22 cellular contexts compared by ENCODE assay signal in the genomic region with DNA sequence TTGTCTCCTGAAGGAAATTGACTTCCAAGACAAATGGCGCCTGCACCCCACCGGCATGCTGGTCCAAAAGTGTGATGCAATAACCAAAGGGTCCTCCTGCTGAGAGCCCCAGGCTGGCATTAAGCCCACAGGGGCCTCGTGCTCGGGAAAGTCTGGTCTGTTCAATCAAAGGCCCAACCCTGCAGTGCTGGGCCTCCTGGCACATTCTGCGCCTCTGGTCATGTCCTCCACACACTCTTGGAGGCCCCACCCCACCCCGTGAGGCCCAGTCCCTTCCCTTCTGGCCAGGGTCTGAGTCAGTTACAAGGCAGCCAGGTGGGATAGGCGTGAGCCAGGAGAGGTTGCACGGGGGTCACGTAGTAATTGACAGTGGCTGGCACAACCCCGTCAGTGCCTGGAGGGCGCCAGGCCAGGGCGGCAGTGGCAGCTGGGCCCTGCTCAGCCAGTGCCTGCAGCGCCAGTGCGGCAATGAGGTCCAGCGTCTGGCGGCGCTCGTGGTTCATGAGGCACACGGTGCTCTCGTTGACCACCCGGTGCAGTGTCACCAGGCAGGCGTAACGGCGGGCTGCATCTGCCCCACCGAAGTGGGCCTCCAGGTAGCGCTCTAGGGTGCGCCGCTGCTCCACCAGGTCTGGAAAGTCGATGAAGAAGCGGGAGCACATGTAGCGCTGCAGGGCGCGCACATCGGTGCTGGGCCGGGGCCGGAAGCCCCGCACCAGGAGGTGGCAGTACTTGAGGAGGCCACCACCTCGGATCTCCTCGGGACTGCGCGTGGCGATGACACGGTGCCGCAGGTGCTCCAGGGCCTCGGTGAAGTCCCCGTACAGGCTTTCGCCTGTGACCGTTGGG. TPM values are rescaled to one million over a fixed set of nuclear protein-coding genes. Genes with fewer than 3 reads are reported as not detected.
DNase-seq lines count a peak whose midpoint lies in the region; ATAC-seq and TF ChIP-seq lines count a peak whose summit lies in the region.
"Had no signal": no experiment of that assay in that cellular context is flagged by ENCODE, and none has a peak within 500 bp of the region (broad histone marks: within the 10 kb centered on the region; RNA-seq: fewer than 3 reads in every experiment).

No MANE protein-coding gene starts in this region.

- H3K9me3 ChIP-seq in upper lobe of left lung: no peaks in the 10 kb centered on the region
- H3K9me3 ChIP-seq: body of pancreas, suprapubic skin had no signal

- no peak for TF ChIP-seq EP300 in upper lobe of left lung (IDR thresholded peaks at IDR 0.05)

- H3K27ac ChIP-seq in upper lobe of left lung: peak overlapping the region; percentile 66 to 79 (median 70)
- H3K27ac ChIP-seq: 22Rv1, suprapubic skin had no signal

- peaks cover 24 to 79% (median 62%) of the 10 kb centered on the region in 4 donors for H3K4me1 ChIP-seq in upper lobe of left lung

- no peaks in the 10 kb centered on the region for H3K27me3 ChIP-seq in upper lobe of left lung
- H3K27me3 ChIP-seq: body of pancreas, suprapubic skin had no signal

- peak in 1 of 2 donors; percentile 55 for ATAC-seq in upper lobe of left lung (ENCODE audit: low FRiP score in 2 of 2)
- ATAC-seq: activated CD8-positive, alpha-beta memory T cell treated with anti-CD3 and anti-CD28 coated beads, Interleukin-2, amount 10 ng/mL, durations not matched to agents 7 days and 5 days; body of pancreas; HCT116; T-helper 17 cell had no signal

- DNase-seq in DMS 273 (lab: John Stamatoyannopoulos, UW; ENCODE audit: unreplicated experiment) (peak; percentile 59), DMS 273 treated with DMSO at 0.1 percent for 48 hours (lab: John Stamatoyannopoulos, UW) (no peak), amniotic epithelial cell (ENCODE audit: low read depth) (peak; percentile 56), kidney tubule cell (ENCODE audit: low spot score) (peak; percentile 38), upper lobe of left lung (peak; percentile 85 to 86), mesenteric fat pad (ENCODE audit: low spot score) (no peak), OCI-M1 (lab: John Stamatoyannopoulos, UW) (no peak)
- DNase-seq in stimulated activated CD4-positive, alpha-beta T cell treated with anti-CD3 and anti-CD28 coated beads, Interleukin-4, amount 100 ng/mL, for 1 hour: no peak
- DNase-seq: activated CD4-positive, CD25-positive, alpha-beta regulatory T cell treated with anti-CD3 and anti-CD28 coated beads, Interleukin-2, amount 50 U/mL, for 72 hours; activated CD8-positive, alpha-beta memory T cell treated with anti-CD3 and anti-CD28 coated beads, Interleukin-2, amount 10 ng/mL, durations not matched to agents 7 days and 5 days; CD4-positive, alpha-beta T cell; KG1; NCI-H1417 treated with DMSO at 0.1 percent for 48 hours; retina; SIG-M5; T-helper 17 cell had no signal

- no peak for TF ChIP-seq CTCF in upper lobe of left lung (IDR thresholded peaks at IDR 0.05)

- WGBS in upper lobe of left lung, 2 donors: 88 to 95% methylated on average over 21 to 43 of the region's 48 CpGs

- peaks cover 0 to 16% (median 4%) of the 10 kb centered on the region in 4 donors for H3K36me3 ChIP-seq in upper lobe of left lung

- no peak overlapping the region for H3K4me3 ChIP-seq in upper lobe of left lung
- H3K4me3 ChIP-seq: body of pancreas, suprapubic skin had no signal

- no peak for TF ChIP-seq POLR2A in upper lobe of left lung (IDR thresholded peaks at IDR 0.05)

RNA-seq across cellular contexts. Expression of gene TENT5B, which starts 6.8 kb away (rescaled TPM):
- 100 to 1,000 TPM in 1 of 6 donors, 10 to 100 TPM in 5; 10.5 to 124 (median 43.1) TPM for total RNA-seq in upper lobe of left lung
- total RNA-seq in mesenteric fat pad: 3.3 TPM
- total RNA-seq: activated CD8-positive, alpha-beta memory T cell treated with anti-CD3 and anti-CD28 coated beads, Interleukin-2, amount 10 ng/mL, durations not matched to agents 7 days and 5 days; CD4-positive, alpha-beta T cell; T-helper 17 cell had no signal

RNA-seq across cellular contexts. Expression of gene TRNP1, which starts 12.4 kb away (rescaled TPM):
- total RNA-seq in upper lobe of left lung: 10 to 100 TPM in 5 of 6 donors, 1 to 10 TPM in 1; 9.1 to 38.0 (median 26.0) TPM
- 1.7 TPM for total RNA-seq in mesenteric fat pad

RNA-seq across cellular contexts. Expression of gene KDF1, which starts 45.6 kb away (rescaled TPM):
- total RNA-seq in upper lobe of left lung (10 to 100 TPM in 4 of 6 donors, 1 to 10 TPM in 2; 7.7 to 23.3 (median 11.8) TPM), mesenteric fat pad (not detected)
- total RNA-seq: activated CD8-positive, alpha-beta memory T cell treated with anti-CD3 and anti-CD28 coated beads, Interleukin-2, amount 10 ng/mL, durations not matched to agents 7 days and 5 days; dermis microvascular lymphatic vessel endothelial cell; fibroblast of lung had no signal

Comparison
In these comparisons a context has a peak if more than half of its experiments do, and no peak if none do; other contexts are left out.
1. DNase-seq: peak in DMS 273 (single experiment), amniotic epithelial cell (single experiment), kidney tubule cell (single experiment) and upper lobe of left lung (2 of 2); none in DMS 273 treated with DMSO at 0.1 percent for 48 hours (single experiment), stimulated activated CD4-positive, alpha-beta T cell treated with anti-CD3 and anti-CD28 coated beads, Interleukin-4, amount 100 ng/mL, for 1 hour (single experiment), mesenteric fat pad (single experiment) and OCI-M1 (single experiment).